In the genomic region with DNA sequence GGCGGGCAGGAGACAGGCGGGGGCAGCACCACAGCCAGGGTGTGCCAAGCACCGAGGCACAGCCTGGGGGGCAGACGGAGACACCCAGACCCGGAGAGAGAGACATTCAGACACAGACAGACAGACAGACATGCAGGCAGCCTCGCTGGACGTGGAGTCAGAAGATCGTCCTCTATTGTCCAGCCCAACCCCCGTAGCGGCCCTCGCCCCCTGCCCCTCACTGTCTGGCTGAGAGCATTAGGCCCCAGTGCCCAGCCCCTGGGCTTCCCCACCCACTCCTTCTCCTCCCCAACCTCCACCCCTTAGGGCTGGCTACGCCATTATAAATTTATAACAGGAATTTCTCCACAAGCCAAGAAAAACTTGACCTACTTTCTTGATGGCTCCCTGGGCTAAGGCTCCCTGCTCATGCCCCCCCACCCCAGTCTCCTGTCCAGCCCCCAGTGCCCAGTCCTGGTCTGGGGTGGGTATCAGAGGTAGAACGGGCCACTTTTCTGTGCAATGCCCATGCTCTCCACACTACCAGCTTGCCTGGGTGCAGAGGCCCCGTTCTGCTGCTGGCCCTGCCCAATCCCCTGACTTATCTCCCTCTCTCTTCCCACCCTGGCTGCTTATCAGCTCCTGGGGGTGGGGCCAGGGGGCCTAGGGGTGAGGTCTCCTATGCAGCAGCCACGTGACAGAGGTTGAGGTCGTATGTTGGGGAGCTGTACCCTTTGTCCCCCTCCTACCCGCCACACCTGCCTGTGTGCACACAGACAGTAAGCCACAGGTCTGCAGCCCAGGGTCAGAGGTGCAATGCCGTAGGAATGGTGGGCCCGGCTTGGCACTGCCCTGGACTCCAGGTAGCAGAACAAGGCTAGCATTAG, we compare ENCODE assay signal across 12 cellular contexts. TPM values are rescaled to one million over a fixed set of nuclear protein-coding genes. Genes with fewer than 3 reads are reported as not detected.
DNase-seq lines count a peak whose midpoint lies in the region; ATAC-seq and TF ChIP-seq lines count a peak whose summit lies in the region.
"Had no signal": no experiment of that assay in that cellular context is flagged by ENCODE, and none has a peak within 500 bp of the region (broad histone marks: within the 10 kb centered on the region; RNA-seq: fewer than 3 reads in every experiment).

No MANE protein-coding gene starts in this region.

- H3K4me1 ChIP-seq in heart left ventricle: peaks cover 46 to 100% (median 92%) of the 10 kb centered on the region in 12 donors
- H3K4me1 ChIP-seq in colonic mucosa: peaks cover 72% of the 10 kb centered on the region
- H3K4me1 ChIP-seq in vagina: peaks cover 91% of the 10 kb centered on the region

- H3K9me3 ChIP-seq in heart left ventricle (no peaks in the 10 kb centered on the region), colonic mucosa (no peaks in the 10 kb centered on the region), vagina (no peaks in the 10 kb centered on the region)

- TF ChIP-seq POLR2A in heart left ventricle (IDR thresholded peaks at IDR 0.05): no peak
- TF ChIP-seq POLR2A in vagina (IDR thresholded peaks at IDR 0.05): no peak

- peak overlapping the region; percentile 70 to 92 (median 86) for H3K27ac Mint-ChIP-seq in nephron

- no peaks in the 10 kb centered on the region for H3K27me3 Mint-ChIP-seq in nephron (ENCODE audit: low read depth)

- H3K36me3 Mint-ChIP-seq in nephron (ENCODE audit: low read depth): peaks cover 13% of the 10 kb centered on the region

- no peaks in the 10 kb centered on the region for H3K27me3 ChIP-seq in heart left ventricle
- no peaks in the 10 kb centered on the region for H3K27me3 ChIP-seq in colonic mucosa
- H3K27me3 ChIP-seq in vagina: no peaks in the 10 kb centered on the region

- peak overlapping the region; percentile 47 to 83 for H3K9ac ChIP-seq in colonic mucosa (ENCODE audit: low read depth in 2 of 2, low read length in 2 of 2)

- intact Hi-C loops in heart left ventricle (cut with DNase I) (no loop called here), cardiac septum (cut with DNase I) (no loop called here), colonic mucosa (cut with DNase I) (no loop called here), vagina (cut with DNase I) (no loop called here)

- TF ChIP-seq CTCF in heart left ventricle (IDR thresholded peaks at IDR 0.05) (no peak), colonic mucosa (IDR thresholded peaks at IDR 0.05) (no peak), nephron (IDR thresholded peaks at IDR 0.05; ENCODE audit: unreplicated experiment in 3 of 3) (no peak), vagina (IDR thresholded peaks at IDR 0.05) (peak in 1 of 3 experiments; percentile 3)

- peak overlapping the region in 9 of 12 donors; percentile 5 to 54 (median 35) for H3K4me3 ChIP-seq in heart left ventricle
- no peak overlapping the region for H3K4me3 ChIP-seq in colonic mucosa
- peak overlapping the region; percentile 39 to 51 for H3K4me3 ChIP-seq in vagina

- H3K4me3 Mint-ChIP-seq in nephron: peak overlapping the region in 2 of 3 experiments; percentile 12 to 43

- peaks cover 75% of the 10 kb centered on the region for H3K4me1 Mint-ChIP-seq in nephron

- 7 to 27% (median 19%) methylated on average over 11 to 19 of the region's 19 CpGs for WGBS in heart left ventricle, 4 donors

- DNase-seq in heart left ventricle: peak in 3 of 5 donors; percentile 37 to 59 (median 47)
- DNase-seq in cardiac septum (ENCODE audit: low spot score): no peak
- peak; percentile 84 for DNase-seq in colonic mucosa
- no peak for DNase-seq in vagina (ENCODE audit: extremely low spot score in 2 of 2)
- no peak for DNase-seq in HK-2 (ENCODE audit: unreplicated experiment)
- DNase-seq in NCI-H2227 (lab: John Stamatoyannopoulos, UW; ENCODE audit: unreplicated experiment): no peak
- DNase-seq: amniotic stem cell had no signal

- no peaks in the 10 kb centered on the region for H3K9me3 Mint-ChIP-seq in nephron

- H3K27ac ChIP-seq in heart left ventricle (peak overlapping the region; percentile 79 to 100 (median 95)), colonic mucosa (peak overlapping the region; percentile 91), vagina (peak overlapping the region; percentile 99)

- ATAC-seq in heart left ventricle: peak in 1 of 4 donors; percentile 1
- ATAC-seq in HG03196 (IDR thresholded peaks at IDR 0.05; ENCODE audit: unreplicated experiment): no peak

- H3K36me3 ChIP-seq in heart left ventricle (peaks cover 0 to 27% (median 14%) of the 10 kb centered on the region in 9 donors), colonic mucosa (no peaks in the 10 kb centered on the region), vagina (peaks cover 0 to 9% of the 10 kb centered on the region in 2 donors)

RNA-seq across cellular contexts. Expression of gene THRA, which starts 9.9 kb away (rescaled TPM):
- total RNA-seq in heart left ventricle (100 to 1,000 TPM in 1 of 9 donors, 10 to 100 TPM in 8; 63.2 to 105 (median 73.2) TPM), cardiac septum (66.8 TPM), colonic mucosa (10 to 100 TPM; 40.3 to 44.5 TPM), vagina (40.3 TPM)
- 10 to 100 TPM; 50.6 to 56.2 TPM for polyA plus RNA-seq in heart left ventricle

RNA-seq across cellular contexts. Expression of gene MED24, which starts 18.5 kb away (rescaled TPM):
- total RNA-seq in heart left ventricle (10 to 100 TPM; 51.1 to 75.4 (median 58.3) TPM), cardiac septum (56.4 TPM), colonic mucosa (100 to 1,000 TPM in 1 of 2 donors, 10 to 100 TPM in 1; 80.1 to 111 TPM), vagina (106 TPM)
- polyA plus RNA-seq in heart left ventricle: 10 to 100 TPM; 52.7 to 61.8 TPM

RNA-seq across cellular contexts. Expression of gene NR1D1, which starts 27.7 kb away (rescaled TPM):
- 10 to 100 TPM in 6 of 9 donors, 1 to 10 TPM in 3; 5.8 to 36.1 (median 21.8) TPM for total RNA-seq in heart left ventricle
- 10 to 100 TPM in 1 of 2 donors, 1 to 10 TPM in 1; 6.1 to 20.2 TPM for polyA plus RNA-seq in heart left ventricle
- total RNA-seq in cardiac septum: 25.8 TPM
- total RNA-seq in colonic mucosa: 10 to 100 TPM in 1 of 2 donors, 1 to 10 TPM in 1; 4.8 to 18.8 TPM
- total RNA-seq in vagina: 15.0 TPM

RNA-seq across cellular contexts. Expression of gene MSL1, which starts 49.1 kb away (rescaled TPM):
- total RNA-seq in heart left ventricle (10 to 100 TPM; 32.0 to 54.1 (median 45.1) TPM), cardiac septum (53.7 TPM), colonic mucosa (10 to 100 TPM; 77.0 to 81.0 TPM), vagina (62.4 TPM)
- 10 to 100 TPM; 32.2 to 54.7 TPM for polyA plus RNA-seq in heart left ventricle

RNA-seq across cellular contexts. Expression of gene CSF3, which starts 57.5 kb away (rescaled TPM):
- total RNA-seq in heart left ventricle (1 to 10 TPM in 1 of 9 donors, under 1 TPM in 1, not detected in 7; 0.80 to 1.3 TPM), cardiac septum (not detected), colonic mucosa (under 1 TPM in 1 of 2 donors, not detected in 1; 0.37 TPM), vagina (25.3 TPM)
- polyA plus RNA-seq in heart left ventricle: under 1 TPM; 0.14 to 0.46 TPM
- total RNA-seq: M059J; T-helper 2 cell treated with Interferon-gamma antibody and Interleukin-4, amounts not matched to agents 100 ng/mL and 5 ng/mL, for 36 hours had no signal
- polyA plus RNA-seq: BJ had no signal

Comparison
In these comparisons a context has a peak if more than half of its experiments do, and no peak if none do; other contexts are left out.
1. DNase-seq: peak in heart left ventricle (3 of 5) and colonic mucosa (single experiment); none in cardiac septum (single experiment), vagina (0 of 2), HK-2 (single experiment) and NCI-H2227 (single experiment).
2. Peak in every context shown above with its lines, with median percentiles within 50 percentile points of each other: H3K27ac ChIP-seq.